Comparison of ENCODE assay signal across 2 cellular contexts in the genomic region with DNA sequence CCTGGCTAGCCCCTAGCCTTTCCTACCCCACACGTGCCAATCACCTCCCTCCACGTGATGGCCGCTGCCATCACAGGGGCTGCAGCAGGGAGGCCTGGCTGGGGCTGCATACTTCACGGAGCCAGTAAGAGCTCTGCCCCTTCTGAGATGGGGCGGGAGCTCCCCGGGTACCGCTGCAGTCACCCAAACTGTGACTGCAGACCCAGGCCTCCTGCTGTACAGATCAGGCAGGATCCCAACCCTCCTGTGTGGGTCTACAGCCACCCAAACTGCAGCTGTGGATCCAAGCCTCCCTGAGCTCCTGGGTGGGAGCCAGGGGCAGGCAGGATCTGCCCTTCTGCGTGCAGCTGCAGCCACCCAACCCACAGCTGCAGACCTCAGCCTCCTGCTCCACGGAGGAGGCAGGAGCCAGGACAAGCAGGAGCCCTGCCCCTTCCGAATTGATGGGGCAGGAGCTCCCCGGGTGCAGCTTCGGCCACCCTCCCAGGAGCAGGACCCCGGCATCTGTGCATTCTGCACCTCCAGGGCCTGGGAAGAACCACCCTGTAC.
TF ChIP-seq lines count a peak whose summit lies in the region.

No MANE protein-coding gene starts in this region.

TF ChIP-seq in K562, 482 proteins besides CTCF, POLR2A, EP300 and RAD21:
- TF ChIP-seq RBFOX2 (IDR thresholded peaks at IDR 0.05; ENCODE audit: low read depth, low read length) = 0 out of 2 replicates have a peak, but pooled peaks have one; percentile 6
- no peak for TF ChIP-seq PHB2 (IDR thresholded peaks at IDR 0.05; ENCODE audit: low read depth)

TF ChIP-seq in HepG2, 621 proteins besides CTCF, POLR2A, EP300 and RAD21:
- peak; percentile 95 for TF ChIP-seq MNT (IDR thresholded peaks at IDR 0.05)
- TF ChIP-seq RELA (CRISPR knock-in tag; IDR thresholded peaks at IDR 0.05) = no peak
